ENCODE assay signal across 1 cellular context in genomic region chr17:78990349-78991016, GRCh38.
TF ChIP-seq lines count a peak whose summit lies in the region.

No MANE protein-coding gene starts in this region.

TF ChIP-seq in SK-N-SH, 30 proteins besides CTCF, POLR2A, EP300 and RAD21 (continued from another document):
- no peak for TF ChIP-seq REST (IDR thresholded peaks at IDR 0.05; ENCODE audit: low read depth, low read length)
- no peak for TF ChIP-seq MAX (IDR thresholded peaks at IDR 0.05; ENCODE audit: low read depth)
- no peak for TF ChIP-seq FOSL2 (IDR thresholded peaks at IDR 0.05; ENCODE audit: borderline replicate concordance, low read depth)
- TF ChIP-seq ELF1 (IDR thresholded peaks at IDR 0.05): no peak
- no peak for TF ChIP-seq CHD2 (IDR thresholded peaks at IDR 0.05; ENCODE audit: low read length, partially characterized antibody)
- no peak for TF ChIP-seq GABPA (IDR thresholded peaks at IDR 0.05; ENCODE audit: low read depth)
- no peak for TF ChIP-seq RCOR1 (IDR thresholded peaks at IDR 0.05; ENCODE audit: low read length)
- no peak for TF ChIP-seq EZH2phosphoT487 (IDR thresholded peaks at IDR 0.05; ENCODE audit: borderline replicate concordance, low read depth)
- TF ChIP-seq TAF1 (IDR thresholded peaks at IDR 0.05; ENCODE audit: borderline replicate concordance, low read depth, low read length): no peak
- no peak for TF ChIP-seq ZBTB33 (IDR thresholded peaks at IDR 0.05; ENCODE audit: borderline replicate concordance, low read depth)
- TF ChIP-seq GATA2 (CRISPR knock-in tag; IDR thresholded peaks at IDR 0.05): no peak
- TF ChIP-seq JUND (IDR thresholded peaks at IDR 0.05): no peak
- no peak for TF ChIP-seq FOXJ3 (CRISPR knock-in tag; IDR thresholded peaks at IDR 0.05)
- TF ChIP-seq SMC3 (IDR thresholded peaks at IDR 0.05; ENCODE audit: low read depth, low read length): no peak
- no peak for TF ChIP-seq YY1 (IDR thresholded peaks at IDR 0.05; ENCODE audit: low read depth)
- TF ChIP-seq IRF3 (IDR thresholded peaks at IDR 0.05; ENCODE audit: low read depth, low read length): no peak
- no peak for TF ChIP-seq PBX3 (IDR thresholded peaks at IDR 0.05)
TF ChIP-seq in SK-N-SH: peak in this region for 0.
